ENCODE assay signal across 5 cellular contexts in genomic region chr6:115759051-115759450, GRCh38.
"Had no signal": no experiment of that assay in that cellular context is flagged by ENCODE, and none has a peak within 500 bp of the region (broad histone marks: within the 10 kb centered on the region; RNA-seq: fewer than 3 reads in every experiment).

No MANE protein-coding gene starts in this region.

- ATAC-seq: GM23338, HepG2 had no signal

- DNase-seq: H9, HCEC 1CT, KBM-7 had no signal
